Comparison of ENCODE assay signal across 27 cellular contexts in the genomic region with DNA sequence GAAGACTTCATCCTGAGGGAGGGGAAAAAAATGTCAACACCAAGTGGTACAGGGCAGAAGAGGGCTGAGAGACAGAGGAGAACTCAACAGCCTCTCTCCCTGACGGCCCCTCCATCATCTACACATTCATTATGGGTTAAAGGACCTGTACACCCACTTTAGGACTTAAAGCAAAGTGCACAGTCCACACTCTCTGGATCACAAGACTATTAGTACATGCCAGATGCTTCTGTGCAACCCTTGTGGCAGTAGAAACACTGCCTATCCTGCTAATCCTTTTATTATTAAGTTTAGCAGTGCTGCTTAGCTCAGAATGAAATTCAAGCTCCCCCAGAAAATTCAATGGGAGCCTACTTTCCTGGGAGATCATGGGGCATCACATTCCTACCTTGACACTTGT. TPM values are rescaled to one million over a fixed set of nuclear protein-coding genes. Genes with fewer than 3 reads are reported as not detected.
DNase-seq lines count a peak whose midpoint lies in the region; ATAC-seq, FAIRE-seq and TF ChIP-seq lines count a peak whose summit lies in the region.
"Had no signal": no experiment of that assay in that cellular context is flagged by ENCODE, and none has a peak within 500 bp of the region (broad histone marks: within the 10 kb centered on the region; RNA-seq: fewer than 3 reads in every experiment).

No MANE protein-coding gene starts in this region.

- in situ Hi-C loops in HepG2 (cut with HindIII; ENCODE audit: extremely low pct_ligation_motif_present, low pct_unique_long_range_greater_than_20kb) = loop anchor here (5.0 kb wide), 2 partner anchors 199 to 319 kb away; no protein-coding TSS in a partner anchor

- H2AFZ ChIP-seq in HepG2 (ENCODE audit: low read length) = no peak overlapping the region

- H3K27ac Mint-ChIP-seq in type B pancreatic cell = no peak overlapping the region
- H3K27ac Mint-ChIP-seq: activated CD4-positive, alpha-beta memory T cell treated with anti-CD3 and anti-CD28 coated beads, Interleukin-2, amount 10 ng/mL, durations not matched to agents 7 days and 5 days; CD4-positive, alpha-beta T cell; mesothelial cell of epicardium; naive thymus-derived CD4-positive, alpha-beta T cell; T-cell had no signal

- H3K4me1 ChIP-seq in HepG2 (ENCODE audit: insufficient read depth, low read length) (peaks cover 32% of the 10 kb centered on the region), right lobe of liver (peaks cover 0 to 19% (median 4%) of the 10 kb centered on the region in 4 donors), kidney (ENCODE audit: control insufficient read depth in 1 of 2, insufficient read depth in 1 of 2, low read depth in 1 of 2, low read length in 2 of 2) (peaks cover 4 to 5% of the 10 kb centered on the region in 2 donors)
- peaks cover 4% of the 10 kb centered on the region for H3K4me1 ChIP-seq in effector memory CD4-positive, alpha-beta T cell (ENCODE audit: control insufficient read depth, insufficient read depth, low read length, poor library complexity, severe bottlenecking)

- CTCF ChIA-PET in HepG2 (lab: Yijun Ruan, JAX; ENCODE audit: low intra/inter-chr PET ratio, low total read pairs) = no interaction called here

- FAIRE-seq in HepG2 (lab: Jason Lieb, UNC) (peak; percentile 71), kidney (lab: Jason Lieb, UNC) (no peak)
- FAIRE-seq: GM18507 had no signal

- H3K4me3 ChIP-seq in HepG2 (replicated peaks in 1 of 3; ENCODE audit: insufficient read depth in 1 of 3, low read depth in 2 of 3, low read length in 3 of 3) = peak overlapping the region in 1 of 3 experiments; percentile 72; a peak in 2 of 6 replicates
- H3K4me3 ChIP-seq in right lobe of liver = no peak overlapping the region
- peak overlapping the region; percentile 60 to 76 for H3K4me3 ChIP-seq in kidney (ENCODE audit: low read length in 2 of 2)
- no peak overlapping the region for H3K4me3 ChIP-seq in effector memory CD4-positive, alpha-beta T cell (ENCODE audit: insufficient read depth, low read depth, low read length, poor library complexity, severe bottlenecking)

- H3K9me3 ChIP-seq in HepG2 (ENCODE audit: low read length) = no peaks in the 10 kb centered on the region
- H3K9me3 ChIP-seq in right lobe of liver = no peaks in the 10 kb centered on the region
- no peaks in the 10 kb centered on the region for H3K9me3 ChIP-seq in kidney (ENCODE audit: control insufficient read depth in 1 of 2, low read length in 2 of 2)
- H3K9me3 ChIP-seq in effector memory CD4-positive, alpha-beta T cell (ENCODE audit: control insufficient read depth, low read length) = no peaks in the 10 kb centered on the region
- H3K9me3 ChIP-seq: left lung, ovary, sigmoid colon, stomach, transverse colon had no signal

- POLR2A ChIA-PET in HepG2 (lab: Yijun Ruan, JAX) = no interaction called here

- no peak for ATAC-seq in HepG2
- no peak for ATAC-seq in right lobe of liver
- no peak for ATAC-seq in HG03342 (IDR thresholded peaks at IDR 0.05; ENCODE audit: unreplicated experiment)
- ATAC-seq: activated CD4-positive, CD25-positive, alpha-beta regulatory T cell treated with anti-CD3 and anti-CD28 coated beads, Interleukin-2, amount 50 U/mL, for 24 hours; left lung; naive thymus-derived CD4-positive, alpha-beta T cell; T-cell had no signal

- intact Hi-C loops in HepG2 (cut with micrococcal nuclease; ENCODE audit: unreplicated experiment) (loop anchor here (5.0 kb wide), 2 partner anchors 114 to 149 kb away; no protein-coding TSS in a partner anchor), right lobe of liver (cut with DNase I) (no loop called here), kidney (cut with DNase I) (no loop called here)

- H3K27ac ChIP-seq in HepG2 (ENCODE audit: extremely low read length, insufficient read depth, low read length) (no peak overlapping the region), right lobe of liver (no peak overlapping the region), kidney (ENCODE audit: low read depth in 2 of 2, low read length in 2 of 2) (no peak overlapping the region)
- H3K27ac ChIP-seq in effector memory CD4-positive, alpha-beta T cell (ENCODE audit: insufficient read depth, low read length, poor library complexity, severe bottlenecking) = no peak overlapping the region
- H3K27ac ChIP-seq: left lung, ovary, stomach had no signal

- peaks cover 32% of the 10 kb centered on the region for H3K79me2 ChIP-seq in HepG2 (ENCODE audit: insufficient read depth, low read length)

- no peaks in the 10 kb centered on the region for H3K9me3 Mint-ChIP-seq in type B pancreatic cell
- H3K9me3 Mint-ChIP-seq: activated CD4-positive, alpha-beta memory T cell treated with anti-CD3 and anti-CD28 coated beads, Interleukin-2, amount 10 ng/mL, durations not matched to agents 7 days and 5 days; CD4-positive, alpha-beta T cell; mesothelial cell of epicardium; T-cell had no signal

- TF ChIP-seq EP300 in HepG2 (IDR thresholded peaks at IDR 0.05; ENCODE audit: low read depth in 2 of 2, low read length in 2 of 2) (no peak), HepG2 (CRISPR knock-in tag; IDR thresholded peaks at IDR 0.05; ENCODE audit: borderline replicate concordance) (no peak)

- H3K4me1 Mint-ChIP-seq in type B pancreatic cell (ENCODE audit: unreplicated experiment) = peaks cover 11% of the 10 kb centered on the region

- no TSS peak for BruUV-seq in HepG2 (replicated peaks; lab: Mats Ljungman, UMichigan)

- H3K4me2 ChIP-seq in HepG2 (ENCODE audit: low read depth, low read length) = peak overlapping the region; percentile 93

- H3K27me3 ChIP-seq in HepG2 (ENCODE audit: control insufficient read depth in 1 of 2, insufficient read depth in 2 of 2, low read length in 2 of 2) (no peaks in the 10 kb centered on the region; a peak in 1 of 5 replicates), right lobe of liver (peaks cover 0 to 5% of the 10 kb centered on the region in 2 donors)
- H3K27me3 ChIP-seq in effector memory CD4-positive, alpha-beta T cell (replicated peaks; ENCODE audit: control insufficient read depth, insufficient read depth, low read length, poor library complexity, severe bottlenecking) = no peaks in the 10 kb centered on the region
- H3K27me3 ChIP-seq: ovary had no signal

- no peak for TF ChIP-seq CTCF in HepG2 (CRISPR knock-in tag; IDR thresholded peaks at IDR 0.05)
- no peak for TF ChIP-seq CTCF in right lobe of liver (IDR thresholded peaks at IDR 0.05)
- TF ChIP-seq CTCF in kidney (IDR thresholded peaks at IDR 0.05; ENCODE audit: borderline replicate concordance, extremely low read depth, insufficient read depth) = no peak
- no peak for TF ChIP-seq CTCF in type B pancreatic cell (conservative IDR thresholded peaks at IDR 0.05)

- no peak for TF ChIP-seq RAD21 in HepG2 (CRISPR knock-in tag; IDR thresholded peaks at IDR 0.05)

- DNase-seq in HepG2 (ENCODE audit: low spot score) = no peak
- DNase-seq in right lobe of liver = no peak
- peak; percentile 95 for DNase-seq in NCI-H82 (lab: John Stamatoyannopoulos, UW)
- DNase-seq in kidney = no peak
- DNase-seq in type B pancreatic cell (ENCODE audit: extremely low spot score, unreplicated experiment) = no peak
- no peak for DNase-seq in NCI-H345 (lab: John Stamatoyannopoulos, UW)
- DNase-seq in effector memory CD4-positive, alpha-beta T cell = no peak
- DNase-seq: activated CD4-positive, alpha-beta memory T cell treated with anti-CD3 and anti-CD28 coated beads, Interleukin-2, amount 10 ng/mL, durations not matched to agents 7 days and 5 days; activated effector memory CD4-positive, alpha-beta T cell treated with Interleukin-2 at 50 U/mL for 16 hours; CD4-positive, alpha-beta T cell; GF-D8; IMR-90; naive thymus-derived CD4-positive, alpha-beta T cell; NCI-H2107; NCI-H748 treated with DMSO at 0.1 percent for 48 hours; ovary; SIG-M5; sigmoid colon; stimulated activated CD4-positive, alpha-beta T cell treated with anti-CD3 and anti-CD28 coated beads, Interleukin-15, amount 100 ng/mL, for 24 hours; stomach; T-cell; transverse colon had no signal

- peaks cover 76% of the 10 kb centered on the region for H3K27me3 Mint-ChIP-seq in type B pancreatic cell

- TF ChIP-seq POLR2A in HepG2 (IDR thresholded peaks at IDR 0.05; ENCODE audit: insufficient read depth in 1 of 2, low read depth in 2 of 2, low read length in 2 of 2) (no peak), right lobe of liver (IDR thresholded peaks at IDR 0.05) (no peak)

- no peaks in the 10 kb centered on the region for H3K36me3 ChIP-seq in HepG2 (replicated peaks in 1 of 2; ENCODE audit: control insufficient read depth in 1 of 2, insufficient read depth in 2 of 2, low read length in 2 of 2)
- H3K36me3 ChIP-seq in right lobe of liver = no peaks in the 10 kb centered on the region
- H3K36me3 ChIP-seq in kidney (ENCODE audit: control insufficient read depth in 1 of 2, insufficient read depth in 2 of 2, low read length in 2 of 2) = no peaks in the 10 kb centered on the region
- no peaks in the 10 kb centered on the region for H3K36me3 ChIP-seq in effector memory CD4-positive, alpha-beta T cell (ENCODE audit: control insufficient read depth, insufficient read depth, low read length)
- H3K36me3 ChIP-seq: left lung, ovary, sigmoid colon, stomach, transverse colon had no signal

- H4K20me1 ChIP-seq in HepG2 (ENCODE audit: insufficient read depth, low read length) = no peaks in the 10 kb centered on the region

- no peaks in the 10 kb centered on the region for H3K36me3 Mint-ChIP-seq in type B pancreatic cell
- H3K36me3 Mint-ChIP-seq: mesothelial cell of epicardium had no signal

- peak overlapping the region; percentile 44 for H3K4me3 Mint-ChIP-seq in type B pancreatic cell
- H3K4me3 Mint-ChIP-seq: activated CD4-positive, alpha-beta memory T cell treated with anti-CD3 and anti-CD28 coated beads, Interleukin-2, amount 10 ng/mL, durations not matched to agents 7 days and 5 days; CD4-positive, alpha-beta T cell; naive thymus-derived CD4-positive, alpha-beta T cell; T-cell had no signal

- H3K9ac ChIP-seq in HepG2 (ENCODE audit: insufficient read depth, low read depth, low read length) (no peak overlapping the region), kidney (ENCODE audit: low read length in 2 of 2) (no peak overlapping the region)

- 50% methylated on average over 1 of the region's 1 CpG for WGBS in HepG2 (ENCODE audit: low lambda C conversion rate)
- 33% methylated on average over 1 of the region's 1 CpG for WGBS in right lobe of liver (ENCODE audit: insufficient coverage, low coverage, low lambda C conversion rate, missing lambda C conversion rate)

RNA-seq across cellular contexts. Expression of a gene that starts 1.9 kb away (rescaled TPM):
- total RNA-seq in HepG2 (2016; rRNA removed; fragmentation: Illumina TruSeq; extraction: Trizol) = 7.7 and 9.6 TPM in 2 replicates
- 0.71 and 1.1 TPM in 2 replicates for total RNA-seq in HepG2 (2016; cell fraction: cytosol; rRNA removed; fragmentation: Illumina TruSeq; extraction: Trizol; ENCODE audit: low read depth)
- total RNA-seq in HepG2 (2016; cell fraction: insoluble cytoplasmic fraction; rRNA removed; fragmentation: Illumina TruSeq; extraction: Trizol) = 7.1 and 8.1 TPM in 2 replicates
- 3.0 and 3.5 TPM in 2 replicates for total RNA-seq in HepG2 (2016; cell fraction: membrane; rRNA removed; fragmentation: Illumina TruSeq; extraction: Trizol)
- 7.5 and 7.6 TPM in 2 replicates for total RNA-seq in HepG2 (2016; cell fraction: nucleus; rRNA removed; fragmentation: Illumina TruSeq; extraction: Trizol)
- polyA plus RNA-seq in HepG2 (2011; rRNA removed) = 1.9 and 3.2 TPM in 2 replicates
- polyA plus RNA-seq in HepG2 (2011; cell fraction: cytosol; rRNA removed) = 2.4 and 3.0 TPM in 2 replicates
- polyA plus RNA-seq in HepG2 (2011; cell fraction: nucleus; rRNA removed) = 3.4 and 4.9 TPM in 2 replicates
- polyA plus RNA-seq in HepG2 (2012) = 4.6 and 5.1 TPM in 2 replicates
- polyA plus RNA-seq in HepG2 (2016; cell fraction: cytosol; fragmentation: Illumina TruSeq; extraction: Trizol; ENCODE audit: low read depth) = 0.31 and 0.44 TPM in 2 replicates
- 6.5 and 6.9 TPM in 2 replicates for polyA plus RNA-seq in HepG2 (2016; cell fraction: insoluble cytoplasmic fraction; fragmentation: Illumina TruSeq; extraction: Trizol; ENCODE audit: low read depth)
- 1.2 TPM in 2 replicates for polyA plus RNA-seq in HepG2 (2016; cell fraction: membrane; fragmentation: Illumina TruSeq; extraction: Trizol; ENCODE audit: low read depth)
- 6.1 and 6.6 TPM in 2 replicates for polyA plus RNA-seq in HepG2 (2016; cell fraction: nucleus; fragmentation: Illumina TruSeq; extraction: Trizol; ENCODE audit: insufficient read depth, low read depth)
- polyA minus RNA-seq in HepG2 (2011; rRNA and poly(A)+ RNA removed; ENCODE audit: low replicate concordance) = 9.7 and 14.0 TPM in 2 replicates
- 7.7 and 8.4 TPM in 2 replicates for polyA minus RNA-seq in HepG2 (2011; cell fraction: cytosol; rRNA and poly(A)+ RNA removed)
- polyA minus RNA-seq in HepG2 (2011; cell fraction: nucleus; rRNA and poly(A)+ RNA removed) = 12.9 and 14.8 TPM in 2 replicates
- total RNA-seq in right lobe of liver = under 1 TPM; 0.28 to 0.88 (median 0.34) TPM
- 11.0 TPM for total RNA-seq in kidney
- polyA plus RNA-seq in kidney (ENCODE audit: insufficient read depth, low read depth, low replicate concordance) = 9.9 TPM
- total RNA-seq in type B pancreatic cell (ENCODE audit: low replicate concordance) = 4.5 and 8.0 TPM in 2 replicates

Comparison
In these comparisons a context has a peak if more than half of its experiments do, and no peak if none do; other contexts are left out.
1. H3K4me3 ChIP-seq: peak in kidney (2 of 2); none in right lobe of liver (0 of 3) and effector memory CD4-positive, alpha-beta T cell (single experiment).